ENCODE assay signal across 2 cellular contexts in genomic region chr6:27502508-27503435, GRCh38.
TF ChIP-seq lines count a peak whose summit lies in the region.

No MANE protein-coding gene starts in this region.

TF ChIP-seq in HEK293, 187 proteins besides CTCF, POLR2A, EP300 and RAD21 (continued from another document and continues in another):
- TF ChIP-seq ZNF692 (tag by site-specific recombination; IDR thresholded peaks at IDR 0.05) (peak; percentile 47; the same call in 1 of the 2 replicates), EGR2 (tag by site-specific recombination; IDR thresholded peaks at IDR 0.05; ENCODE audit: low read depth) (no peak), ZNF514 (tag by site-specific recombination; IDR thresholded peaks at IDR 0.05) (no peak), SCRT1 (tag by site-specific recombination; IDR thresholded peaks at IDR 0.05; ENCODE audit: borderline replicate concordance) (0 out of 2 replicates have a peak, but pooled peaks have one; percentile 29), MYNN (tag by site-specific recombination; IDR thresholded peaks at IDR 0.05; ENCODE audit: borderline replicate concordance) (no peak), OVOL3 (tag by site-specific recombination; IDR thresholded peaks at IDR 0.05) (peak; percentile 48; the same call in 1 of the 2 replicates), ZNF658 (tag by site-specific recombination; IDR thresholded peaks at IDR 0.05) (no peak), OSR2 (tag by site-specific recombination; IDR thresholded peaks at IDR 0.05) (peak; percentile 67), ZNF426 (tag by site-specific recombination; IDR thresholded peaks at IDR 0.05) (no peak), ZNF473 (tag by site-specific recombination; IDR thresholded peaks at IDR 0.05) (no peak), ZNF621 (tag by site-specific recombination; IDR thresholded peaks at IDR 0.05) (no peak), ZNF561 (tag by site-specific recombination; IDR thresholded peaks at IDR 0.05; ENCODE audit: borderline replicate concordance) (peak; percentile 91), ZNF558 (tag by site-specific recombination; IDR thresholded peaks at IDR 0.05) (peak; percentile 58), TRIM28 (IDR thresholded peaks at IDR 0.05; ENCODE audit: borderline replicate concordance, low read length) (peak; percentile 87), ZNF292 (tag by site-specific recombination; IDR thresholded peaks at IDR 0.05; ENCODE audit: borderline replicate concordance, low read depth) (0 out of 2 replicates have a peak, but pooled peaks have one; percentile 5), IKZF3 (tag by site-specific recombination; IDR thresholded peaks at IDR 0.05) (no peak), KLF10 (tag by site-specific recombination; IDR thresholded peaks at IDR 0.05) (peak; percentile 37; the same call in 1 of the 2 replicates), RBAK (tag by site-specific recombination; IDR thresholded peaks at IDR 0.05) (no peak), ZSCAN16 (tag by site-specific recombination; IDR thresholded peaks at IDR 0.05) (peak; percentile 92), ZNF26 (tag by site-specific recombination; IDR thresholded peaks at IDR 0.05) (no peak), ZNF488 (tag by site-specific recombination; IDR thresholded peaks at IDR 0.05) (no peak), ZNF184 (tag by site-specific recombination; IDR thresholded peaks at IDR 0.05) (peak; percentile 67), ZNF175 (tag by site-specific recombination; IDR thresholded peaks at IDR 0.05) (no peak), ZNF776 (tag by site-specific recombination; IDR thresholded peaks at IDR 0.05; ENCODE audit: borderline replicate concordance) (no peak), ZBTB44 (tag by site-specific recombination; IDR thresholded peaks at IDR 0.05) (peak; percentile 58), ZNF513 (tag by site-specific recombination; IDR thresholded peaks at IDR 0.05) (peak; percentile 54), ZNF10 (tag by site-specific recombination; IDR thresholded peaks at IDR 0.05) (peak; percentile 46; the same call in 1 of the 2 replicates), ZNF37A (tag by site-specific recombination; IDR thresholded peaks at IDR 0.05) (no peak; the same call in 1 of the 2 replicates), SCRT2 (tag by site-specific recombination; IDR thresholded peaks at IDR 0.05) (peak; percentile 62), MZF1 (tag by site-specific recombination; IDR thresholded peaks at IDR 0.05; ENCODE audit: borderline replicate concordance) (peak; percentile 15; the same call in 1 of the 2 replicates)

TF ChIP-seq in GM12878, 131 proteins besides CTCF, POLR2A, EP300 and RAD21 (continued from another document):
- TF ChIP-seq SUPT20H (IDR thresholded peaks at IDR 0.05; ENCODE audit: borderline replicate concordance, control insufficient read depth, low read depth, low read length): no peak
- TF ChIP-seq CREM (IDR thresholded peaks at IDR 0.05; ENCODE audit: low read depth): peak; percentile 35; the same call in 1 of the 2 replicates
- no peak; the same call in 1 of the 2 replicates for TF ChIP-seq JUNB (IDR thresholded peaks at IDR 0.05)
- TF ChIP-seq MTA3 (IDR thresholded peaks at IDR 0.05; ENCODE audit: borderline replicate concordance, low read length): no peak
- peak; percentile 69; the same call in 1 of the 2 replicates for TF ChIP-seq ELK1 (IDR thresholded peaks at IDR 0.05; ENCODE audit: low read depth, low read length)
- peak; percentile 72 for TF ChIP-seq ZNF217 (IDR thresholded peaks at IDR 0.05)
